Comparison of ENCODE assay signal across 20 cellular contexts in genomic region chrX:82934980-82935379, GRCh38.
A peak's percentile ranks its signal among the peaks of the same experiment; 100 is the strongest.
DNase-seq lines count a peak whose midpoint lies in the region; ATAC-seq, FAIRE-seq and TF ChIP-seq lines count a peak whose summit lies in the region.
"Had no signal": no experiment of that assay in that cellular context is flagged by ENCODE, and none has a peak within 500 bp of the region (broad histone marks: within the 10 kb centered on the region; RNA-seq: fewer than 3 reads in every experiment).

No MANE protein-coding gene starts in this region.

- no peak overlapping the region for H3K4me3 Mint-ChIP-seq in immature natural killer cell
- H3K4me3 Mint-ChIP-seq: B cell; CD8-positive, alpha-beta T cell; HFFc6 had no signal

- peak; percentile 31 for FAIRE-seq in colon (lab: Jason Lieb, UNC)
- peak; percentile 37 for FAIRE-seq in kidney (lab: Jason Lieb, UNC)
- FAIRE-seq: G401.6, GM12892, H54 had no signal

- H3K79me1 ChIP-seq in IMR-90 (ENCODE audit: low read depth in 1 of 2, low read length in 2 of 2) = no peaks in the 10 kb centered on the region

- ATAC-seq in IMR-90 (ENCODE audit: low read depth) (no peak), HG02588 (IDR thresholded peaks at IDR 0.05; ENCODE audit: unreplicated experiment) (no peak)
- ATAC-seq: CD8-positive, alpha-beta T cell had no signal

- H3K4me1 ChIP-seq in IMR-90 (ENCODE audit: control insufficient read depth, insufficient read depth, low read length) = no peaks in the 10 kb centered on the region
- H3K4me1 ChIP-seq in kidney (ENCODE audit: control insufficient read depth in 1 of 2, insufficient read depth in 1 of 2, low read depth in 1 of 2, low read length in 2 of 2) = no peaks in the 10 kb centered on the region
- H3K4me1 ChIP-seq: BLaER1, Caco-2, HAP-1 had no signal

- no peaks in the 10 kb centered on the region for H4K20me1 ChIP-seq in IMR-90 (ENCODE audit: insufficient read depth, low read length)
- H4K20me1 ChIP-seq: BLaER1 had no signal

- no peak overlapping the region for H3K4ac ChIP-seq in IMR-90 (ENCODE audit: low read depth, low read length)

- no peaks in the 10 kb centered on the region for H3K9me1 ChIP-seq in IMR-90 (ENCODE audit: insufficient read depth, low read length)

- no peak overlapping the region for H3K23ac ChIP-seq in IMR-90 (ENCODE audit: low read depth, low read length)

- intact Hi-C loops in IMR-90 (cut with micrococcal nuclease) (no loop called here), kidney (cut with DNase I) (no loop called here)

- no peak overlapping the region for H4K5ac ChIP-seq in IMR-90 (ENCODE audit: low read depth, low read length)

- TF ChIP-seq CTCF in IMR-90 (conservative IDR thresholded peaks at IDR 0.05; ENCODE audit: low read depth, low read length) (no peak), kidney (IDR thresholded peaks at IDR 0.05; ENCODE audit: borderline replicate concordance, extremely low read depth, insufficient read depth) (no peak)

- no peak overlapping the region for H3K56ac ChIP-seq in IMR-90 (ENCODE audit: extremely low read depth, insufficient read depth, low read length)

- POLR2A ChIA-PET in IMR-90 (lab: Charles Lee; ENCODE audit: unreplicated experiment) = no interaction called here

- H3K27ac ChIP-seq in IMR-90 (ENCODE audit: insufficient read depth, low read length) (no peak overlapping the region), kidney (ENCODE audit: low read depth in 2 of 2, low read length in 2 of 2) (no peak overlapping the region)
- H3K27ac ChIP-seq: BLaER1, C4-2B, GM23248 had no signal

- no peak overlapping the region for H3K4me2 ChIP-seq in IMR-90 (ENCODE audit: low read depth, low read length)
- H3K4me2 ChIP-seq: BLaER1 had no signal

- H2BK15ac ChIP-seq in IMR-90 (ENCODE audit: low read depth, low read length) = no peak overlapping the region

- H3K9ac ChIP-seq in IMR-90 (ENCODE audit: low read depth, low read length) (no peak overlapping the region), kidney (ENCODE audit: low read length in 2 of 2) (no peak overlapping the region)
- H3K9ac ChIP-seq: BLaER1, GM23248 had no signal

- no peak overlapping the region for H2BK5ac ChIP-seq in IMR-90 (ENCODE audit: low read depth, low read length, poor library complexity, severe bottlenecking)

- H3K14ac ChIP-seq in IMR-90 (replicated peaks; ENCODE audit: low read depth, low read length) = no peak overlapping the region

- H3K4me3 ChIP-seq in IMR-90 (ENCODE audit: insufficient read depth, low read depth, low read length) (no peak overlapping the region), kidney (ENCODE audit: low read length in 2 of 2) (no peak overlapping the region)
- H3K4me3 ChIP-seq: BLaER1, GM23248, HAP-1 had no signal

- H2BK120ac ChIP-seq in IMR-90 (ENCODE audit: low read depth, low read length) = no peak overlapping the region

- CTCF ChIA-PET in IMR-90 (lab: Yijun Ruan, JAX) = no interaction called here

- H3K27me3 Mint-ChIP-seq in immature natural killer cell (ENCODE audit: low read depth in 3 of 3) = no peaks in the 10 kb centered on the region
- H3K27me3 Mint-ChIP-seq: B cell; CD4-positive, CD25-positive, alpha-beta regulatory T cell had no signal

- peaks cover 0 to 5% (median 1%) of the 10 kb centered on the region in 6 donors for H3K9me3 Mint-ChIP-seq in immature natural killer cell
- H3K9me3 Mint-ChIP-seq: CD8-positive, alpha-beta T cell had no signal

- no peaks in the 10 kb centered on the region for H3K4me1 Mint-ChIP-seq in immature natural killer cell
- H3K4me1 Mint-ChIP-seq: B cell; CD4-positive, CD25-positive, alpha-beta regulatory T cell had no signal

- H3K36me3 Mint-ChIP-seq in immature natural killer cell = no peaks in the 10 kb centered on the region
- H3K36me3 Mint-ChIP-seq: CD4-positive, CD25-positive, alpha-beta regulatory T cell; CD8-positive, alpha-beta T cell had no signal

- TF ChIP-seq RAD21 in IMR-90 (IDR thresholded peaks at IDR 0.05; ENCODE audit: low read length) = no peak

- H3K36me3 ChIP-seq in IMR-90 (ENCODE audit: control insufficient read depth, insufficient read depth, low read length) (no peaks in the 10 kb centered on the region), kidney (ENCODE audit: control insufficient read depth in 1 of 2, insufficient read depth in 2 of 2, low read length in 2 of 2) (no peaks in the 10 kb centered on the region)
- H3K36me3 ChIP-seq: BLaER1, HAP-1 had no signal

- H3K27ac Mint-ChIP-seq in immature natural killer cell = no peak overlapping the region
- H3K27ac Mint-ChIP-seq: B cell; CD4-positive, CD25-positive, alpha-beta regulatory T cell; CD8-positive, alpha-beta T cell; HFFc6 had no signal

- dilution Hi-C loops in IMR-90 (cut with HindIII; ENCODE audit: low sequenced_read_pairs, unreplicated experiment) = no loop called here

- no peak overlapping the region for H2AK5ac ChIP-seq in IMR-90 (ENCODE audit: low read depth, low read length)

- no peak overlapping the region for H3K18ac ChIP-seq in IMR-90 (ENCODE audit: low read depth, low read length)

- no peak overlapping the region for H2AFZ ChIP-seq in IMR-90 (replicated peaks; ENCODE audit: low read length, poor library complexity)
- H2AFZ ChIP-seq: GM23248 had no signal

- no peak for DNase-seq in IMR-90
- DNase-seq in kidney = no peak
- DNase-seq in immature natural killer cell = no peak
- DNase-seq in GOT3 (lab: John Stamatoyannopoulos, UW) = no peak
- DNase-seq: Caco-2; CD4-positive, CD25-positive, alpha-beta regulatory T cell; CD8-positive, alpha-beta T cell; DMS153; DND-41; GM23248; HFFc6 had no signal

- no TSS peak for BruUV-seq in IMR-90 (replicated peaks; lab: Mats Ljungman, UMichigan)

- no peaks in the 10 kb centered on the region; the same call in 1 of the 2 replicates for H3K9me3 ChIP-seq in IMR-90 (ENCODE audit: control insufficient read depth, insufficient read depth, low read length)
- H3K9me3 ChIP-seq in kidney (ENCODE audit: control insufficient read depth in 1 of 2, low read length in 2 of 2) = no peaks in the 10 kb centered on the region
- H3K9me3 ChIP-seq: Caco-2, HAP-1 had no signal

- in situ Hi-C loops in IMR-90 (cut with MboI; ENCODE audit: low sequenced_read_pairs) = no loop called here

- no peak overlapping the region for H4K91ac ChIP-seq in IMR-90 (ENCODE audit: insufficient read depth, low read depth, low read length)

- H4K8ac ChIP-seq in IMR-90 (ENCODE audit: low read depth in 2 of 2, low read length in 2 of 2) = no peak overlapping the region

- TF ChIP-seq POLR2A in IMR-90 (IDR thresholded peaks at IDR 0.05; ENCODE audit: low read depth, low read length) = no peak

- H3K27me3 ChIP-seq in IMR-90 (ENCODE audit: control insufficient read depth, insufficient read depth, low read length) = no peaks in the 10 kb centered on the region

- H2BK20ac ChIP-seq in IMR-90 (ENCODE audit: low read depth, low read length) = no peak overlapping the region

- no peak overlapping the region for H2AK9ac ChIP-seq in IMR-90 (replicated peaks; ENCODE audit: low read depth, low read length, poor library complexity)

TF ChIP-seq in IMR-90, 13 proteins besides CTCF, POLR2A, EP300 and RAD21:
- TF ChIP-seq MAFK (IDR thresholded peaks at IDR 0.05; ENCODE audit: low read depth, low read length) (peak; percentile 98), RCOR1 (IDR thresholded peaks at IDR 0.05; ENCODE audit: insufficient replicate concordance, low read length) (no peak)
